1 cellular context compared by ENCODE assay signal in genomic region chr16:85047867-85048455, GRCh38.
TF ChIP-seq lines count a peak whose summit lies in the region.

No MANE protein-coding gene starts in this region.

TF ChIP-seq in K562, 482 proteins besides CTCF, POLR2A, EP300 and RAD21 (continued from another document and continues in another):
- TF ChIP-seq REST (CRISPR knock-in tag; IDR thresholded peaks at IDR 0.05; ENCODE audit: low read depth) (0 out of 2 replicates have a peak, but pooled peaks have one; percentile 32), ZNF639 (CRISPR knock-in tag; conservative IDR thresholded peaks at IDR 0.05 in 1 of 2, IDR thresholded peaks at IDR 0.05 in 1 of 2) (peak in 1 of 2 experiments; percentile 2; a peak in 1 of 4 replicates), ZNF778 (CRISPR knock-in tag; IDR thresholded peaks at IDR 0.05) (no peak), ELF4 (CRISPR knock-in tag; IDR thresholded peaks at IDR 0.05) (peak; percentile 73), ATF4 (CRISPR knock-in tag; IDR thresholded peaks at IDR 0.05) (peak; percentile 41; the same call in 1 of the 2 replicates), TCF3 (CRISPR knock-in tag; IDR thresholded peaks at IDR 0.05) (0 out of 2 replicates have a peak, but pooled peaks have one; percentile 29), PML (IDR thresholded peaks at IDR 0.05; ENCODE audit: low read length) (peak; percentile 6; the same call in 1 of the 2 replicates), ZNF512 (tag; IDR thresholded peaks at IDR 0.05) (no peak), ZNF695 (CRISPR knock-in tag; IDR thresholded peaks at IDR 0.05) (no peak), TEAD1 (CRISPR knock-in tag; IDR thresholded peaks at IDR 0.05) (peak in 1 of 2 experiments; percentile 40; a peak in 1 of 4 replicates), RCOR1 (IDR thresholded peaks at IDR 0.05; ENCODE audit: borderline replicate concordance in 1 of 2, low read depth in 2 of 2, low read length in 2 of 2) (0 out of 4 replicates have a peak, but pooled peaks of 1 of the 2 experiments have one; percentile 17), ZNF212 (CRISPR knock-in tag; IDR thresholded peaks at IDR 0.05) (no peak), ARID2 (IDR thresholded peaks at IDR 0.05) (peak; percentile 13; the same call in 1 of the 2 replicates), THRB (CRISPR knock-in tag; conservative IDR thresholded peaks at IDR 0.05) (0 out of 2 replicates have a peak, but pooled peaks have one; percentile 37), MAZ (CRISPR knock-in tag; conservative IDR thresholded peaks at IDR 0.05 in 1 of 2, IDR thresholded peaks at IDR 0.05 in 1 of 2) (peak in 1 of 2 experiments; percentile 45; a peak in 1 of 4 replicates), SUPT5H (IDR thresholded peaks at IDR 0.05) (0 out of 2 replicates have a peak, but pooled peaks have one; percentile 16), FOXO4 (CRISPR knock-in tag; IDR thresholded peaks at IDR 0.05) (0 out of 2 replicates have a peak, but pooled peaks have one; percentile 45), ARID4B (CRISPR knock-in tag; IDR thresholded peaks at IDR 0.05) (0 out of 2 replicates have a peak, but pooled peaks have one; percentile 15), ZNF764 (CRISPR knock-in tag; IDR thresholded peaks at IDR 0.05; ENCODE audit: low read depth) (0 out of 2 replicates have a peak, but pooled peaks have one; percentile 36), TBP (optimal IDR thresholded peaks at IDR 0.05; ENCODE audit: low read depth, low read length) (peak; percentile 12), AFF4 (CRISPR knock-in tag; IDR thresholded peaks at IDR 0.05) (peak; percentile 76; the same call in 1 of the 2 replicates), CTBP1 (IDR thresholded peaks at IDR 0.05; ENCODE audit: borderline replicate concordance) (peak; percentile 70; the same call in 1 of the 2 replicates), SAFB (IDR thresholded peaks at IDR 0.05; ENCODE audit: borderline replicate concordance, low read depth, low read length) (no peak), SRF (CRISPR knock-in tag; IDR thresholded peaks at IDR 0.05) (0 out of 4 replicates have a peak, but pooled peaks of 1 of the 2 experiments have one; percentile 28), SMAD3 (CRISPR knock-in tag; conservative IDR thresholded peaks at IDR 0.05) (0 out of 2 replicates have a peak, but pooled peaks have one; percentile 7), ZNF143 (CRISPR knock-in tag; IDR thresholded peaks at IDR 0.05) (0 out of 2 replicates have a peak, but pooled peaks have one; percentile 56), ZNF592 (IDR thresholded peaks at IDR 0.05) (no peak)
